Comparison of ENCODE assay signal across 1 cellular context in the genomic region with DNA sequence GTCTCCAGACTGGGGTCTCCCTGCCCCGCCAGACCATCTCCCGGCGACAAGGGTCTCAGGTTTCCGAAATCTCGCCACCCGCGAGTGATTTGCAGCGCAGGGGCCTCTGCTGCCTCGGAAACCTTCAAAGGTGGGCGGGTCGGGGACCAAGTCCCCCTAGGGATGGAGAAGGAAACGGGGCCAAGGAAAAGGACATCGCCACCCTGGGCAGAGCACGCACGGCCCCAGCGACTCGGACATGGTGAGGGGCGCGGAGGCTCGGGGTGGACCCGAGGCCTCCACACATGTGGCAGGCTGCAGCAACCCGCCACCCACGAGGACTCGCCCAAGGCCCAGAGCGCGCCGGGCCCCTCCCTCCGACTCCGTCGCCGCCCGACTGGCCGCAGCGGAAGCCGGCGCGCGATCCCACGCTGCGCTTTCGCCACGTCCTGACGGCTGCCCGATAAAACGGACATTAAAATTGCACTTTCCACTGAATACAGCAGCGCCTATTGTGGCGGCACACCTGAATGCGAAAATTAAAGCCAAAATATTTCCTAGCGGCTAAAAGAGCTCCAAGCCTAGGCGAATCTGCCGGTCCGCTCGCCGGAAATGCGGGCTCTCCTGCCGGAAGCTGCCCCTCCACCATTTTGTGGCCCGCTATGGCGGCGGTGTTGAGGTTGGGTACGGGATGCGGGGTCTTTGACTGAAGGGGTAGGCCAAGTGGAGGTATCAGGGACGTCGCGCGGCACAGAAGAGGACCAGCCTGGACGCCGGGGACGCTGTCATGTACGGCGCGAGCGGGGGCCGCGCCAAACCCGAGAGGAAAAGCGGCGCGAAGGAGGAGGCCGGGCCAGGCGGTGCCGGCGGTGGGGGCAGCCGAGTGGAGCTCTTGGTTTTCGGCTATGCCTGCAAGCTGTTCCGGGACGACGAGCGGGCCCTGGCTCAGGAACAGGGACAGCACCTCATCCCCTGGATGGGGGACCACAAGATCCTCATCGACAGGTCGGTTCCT.
TF ChIP-seq lines count a peak whose summit lies in the region.

A gene (plus strand): TSS at position 627 of the 994 bp plus-strand sequence. CDS start 140 bp downstream, at position 767.

TF ChIP-seq in WTC11, 78 proteins besides CTCF, POLR2A, EP300 and RAD21 (continued from another document):
- TF ChIP-seq, protein P1, sequence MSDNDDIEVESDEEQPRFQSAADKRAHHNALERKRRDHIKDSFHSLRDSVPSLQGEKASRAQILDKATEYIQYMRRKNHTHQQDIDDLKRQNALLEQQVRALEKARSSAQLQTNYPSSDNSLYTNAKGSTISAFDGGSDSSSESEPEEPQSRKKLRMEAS (CRISPR knock-in tag; IDR thresholded peaks at IDR 0.05) = peak; percentile 67; the same call in 1 of the 2 replicates
- TF ChIP-seq ZNF232 (CRISPR knock-in tag; IDR thresholded peaks at IDR 0.05) (no peak), ZNF396 (CRISPR knock-in tag; IDR thresholded peaks at IDR 0.05; ENCODE audit: borderline replicate concordance) (no peak), NR1H2 (CRISPR knock-in tag; IDR thresholded peaks at IDR 0.05) (no peak), EMX1 (CRISPR knock-in tag; IDR thresholded peaks at IDR 0.05) (no peak), ZNF416 (CRISPR knock-in tag; IDR thresholded peaks at IDR 0.05) (no peak), MYBL2 (CRISPR knock-in tag; IDR thresholded peaks at IDR 0.05) (peak; percentile 65; the same call in 1 of the 2 replicates), RELA (CRISPR knock-in tag; IDR thresholded peaks at IDR 0.05; ENCODE audit: borderline replicate concordance) (peak; percentile 71; the same call in 1 of the 2 replicates), CREB1 (CRISPR knock-in tag; IDR thresholded peaks at IDR 0.05) (no peak), TCF7 (CRISPR knock-in tag; IDR thresholded peaks at IDR 0.05; ENCODE audit: low read depth) (no peak), ZNF138 (CRISPR knock-in tag; conservative IDR thresholded peaks at IDR 0.05) (no peak), NFE2L1 (CRISPR knock-in tag; IDR thresholded peaks at IDR 0.05) (peak; percentile 10; the same call in 1 of the 2 replicates), TP53 (CRISPR knock-in tag; IDR thresholded peaks at IDR 0.05) (no peak), ZNF423 (CRISPR knock-in tag; IDR thresholded peaks at IDR 0.05) (no peak), NR2C2 (CRISPR knock-in tag; IDR thresholded peaks at IDR 0.05) (no peak), FOXJ3 (CRISPR knock-in tag; IDR thresholded peaks at IDR 0.05; ENCODE audit: borderline replicate concordance) (no peak), TEAD4 (CRISPR knock-in tag; IDR thresholded peaks at IDR 0.05) (no peak), RORB (CRISPR knock-in tag; IDR thresholded peaks at IDR 0.05) (no peak), ZNF671 (CRISPR knock-in tag; IDR thresholded peaks at IDR 0.05) (no peak), ZBTB21 (CRISPR knock-in tag; IDR thresholded peaks at IDR 0.05; ENCODE audit: borderline replicate concordance) (no peak), PRRX2 (CRISPR knock-in tag; IDR thresholded peaks at IDR 0.05) (no peak), HMGA2 (CRISPR knock-in tag; IDR thresholded peaks at IDR 0.05) (no peak), FOXK1 (CRISPR knock-in tag; IDR thresholded peaks at IDR 0.05) (peak; percentile 42; the same call in 1 of the 2 replicates), NR3C1 (CRISPR knock-in tag; conservative IDR thresholded peaks at IDR 0.05; ENCODE audit: low read depth) (no peak), CREM (CRISPR knock-in tag; IDR thresholded peaks at IDR 0.05) (peak; percentile 52; the same call in 1 of the 2 replicates), CBFB (CRISPR knock-in tag; IDR thresholded peaks at IDR 0.05; ENCODE audit: low read depth) (no peak), ESRRA (CRISPR knock-in tag; IDR thresholded peaks at IDR 0.05; ENCODE audit: borderline replicate concordance) (peak; percentile 34; the same call in 1 of the 2 replicates), ELF4 (CRISPR knock-in tag; IDR thresholded peaks at IDR 0.05; ENCODE audit: low read depth) (no peak), SOX15 (CRISPR knock-in tag; IDR thresholded peaks at IDR 0.05) (no peak)
- TF ChIP-seq, protein P2, sequence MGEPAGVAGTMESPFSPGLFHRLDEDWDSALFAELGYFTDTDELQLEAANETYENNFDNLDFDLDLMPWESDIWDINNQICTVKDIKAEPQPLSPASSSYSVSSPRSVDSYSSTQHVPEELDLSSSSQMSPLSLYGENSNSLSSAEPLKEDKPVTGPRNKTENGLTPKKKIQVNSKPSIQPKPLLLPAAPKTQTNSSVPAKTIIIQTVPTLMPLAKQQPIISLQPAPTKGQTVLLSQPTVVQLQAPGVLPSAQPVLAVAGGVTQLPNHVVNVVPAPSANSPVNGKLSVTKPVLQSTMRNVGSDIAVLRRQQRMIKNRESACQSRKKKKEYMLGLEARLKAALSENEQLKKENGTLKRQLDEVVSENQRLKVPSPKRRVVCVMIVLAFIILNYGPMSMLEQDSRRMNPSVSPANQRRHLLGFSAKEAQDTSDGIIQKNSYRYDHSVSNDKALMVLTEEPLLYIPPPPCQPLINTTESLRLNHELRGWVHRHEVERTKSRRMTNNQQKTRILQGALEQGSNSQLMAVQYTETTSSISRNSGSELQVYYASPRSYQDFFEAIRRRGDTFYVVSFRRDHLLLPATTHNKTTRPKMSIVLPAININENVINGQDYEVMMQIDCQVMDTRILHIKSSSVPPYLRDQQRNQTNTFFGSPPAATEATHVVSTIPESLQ (CRISPR knock-in tag; IDR thresholded peaks at IDR 0.05) = 0 out of 2 replicates have a peak, but pooled peaks have one; percentile 67
- TF ChIP-seq, protein P3, sequence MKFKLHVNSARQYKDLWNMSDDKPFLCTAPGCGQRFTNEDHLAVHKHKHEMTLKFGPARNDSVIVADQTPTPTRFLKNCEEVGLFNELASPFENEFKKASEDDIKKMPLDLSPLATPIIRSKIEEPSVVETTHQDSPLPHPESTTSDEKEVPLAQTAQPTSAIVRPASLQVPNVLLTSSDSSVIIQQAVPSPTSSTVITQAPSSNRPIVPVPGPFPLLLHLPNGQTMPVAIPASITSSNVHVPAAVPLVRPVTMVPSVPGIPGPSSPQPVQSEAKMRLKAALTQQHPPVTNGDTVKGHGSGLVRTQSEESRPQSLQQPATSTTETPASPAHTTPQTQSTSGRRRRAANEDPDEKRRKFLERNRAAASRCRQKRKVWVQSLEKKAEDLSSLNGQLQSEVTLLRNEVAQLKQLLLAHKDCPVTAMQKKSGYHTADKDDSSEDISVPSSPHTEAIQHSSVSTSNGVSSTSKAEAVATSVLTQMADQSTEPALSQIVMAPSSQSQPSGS (CRISPR knock-in tag; IDR thresholded peaks at IDR 0.05; ENCODE audit: borderline replicate concordance, low read depth) = no peak
- TF ChIP-seq, protein P4, sequence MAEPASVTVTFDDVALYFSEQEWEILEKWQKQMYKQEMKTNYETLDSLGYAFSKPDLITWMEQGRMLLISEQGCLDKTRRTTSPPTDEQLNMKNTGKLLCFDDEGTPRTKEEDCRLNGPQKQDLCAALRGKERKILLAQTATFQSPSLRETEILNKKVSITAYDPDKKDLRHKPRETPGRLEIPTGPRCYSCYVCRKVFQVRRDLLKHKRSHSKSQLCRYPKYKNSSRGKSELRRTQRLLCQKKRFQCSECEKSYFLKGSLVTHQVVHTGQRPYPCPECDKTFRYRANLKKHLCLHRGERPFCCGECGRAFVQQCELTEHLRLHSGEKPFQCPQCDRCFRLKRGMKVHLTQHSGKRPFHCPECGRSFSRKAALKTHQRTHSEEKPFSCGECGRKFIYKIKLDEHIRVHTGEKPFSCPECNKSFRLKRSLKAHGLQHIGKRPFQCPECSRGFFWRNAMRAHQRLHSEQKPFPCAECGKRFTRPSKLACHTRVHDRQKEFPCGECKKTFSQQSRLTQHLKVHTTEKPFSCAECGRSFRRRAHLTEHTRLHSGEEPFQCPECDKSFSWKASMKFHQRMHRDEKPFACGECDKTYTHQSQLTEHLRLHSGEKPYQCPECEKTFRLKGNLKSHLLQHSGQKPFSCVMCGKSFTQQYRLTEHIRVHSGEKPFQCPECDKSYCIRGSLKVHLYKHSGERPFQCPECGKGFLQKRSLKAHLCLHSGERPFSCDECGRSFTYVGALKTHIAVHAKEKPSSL (CRISPR knock-in tag; conservative IDR thresholded peaks at IDR 0.05) = no peak
- TF ChIP-seq, protein P5, sequence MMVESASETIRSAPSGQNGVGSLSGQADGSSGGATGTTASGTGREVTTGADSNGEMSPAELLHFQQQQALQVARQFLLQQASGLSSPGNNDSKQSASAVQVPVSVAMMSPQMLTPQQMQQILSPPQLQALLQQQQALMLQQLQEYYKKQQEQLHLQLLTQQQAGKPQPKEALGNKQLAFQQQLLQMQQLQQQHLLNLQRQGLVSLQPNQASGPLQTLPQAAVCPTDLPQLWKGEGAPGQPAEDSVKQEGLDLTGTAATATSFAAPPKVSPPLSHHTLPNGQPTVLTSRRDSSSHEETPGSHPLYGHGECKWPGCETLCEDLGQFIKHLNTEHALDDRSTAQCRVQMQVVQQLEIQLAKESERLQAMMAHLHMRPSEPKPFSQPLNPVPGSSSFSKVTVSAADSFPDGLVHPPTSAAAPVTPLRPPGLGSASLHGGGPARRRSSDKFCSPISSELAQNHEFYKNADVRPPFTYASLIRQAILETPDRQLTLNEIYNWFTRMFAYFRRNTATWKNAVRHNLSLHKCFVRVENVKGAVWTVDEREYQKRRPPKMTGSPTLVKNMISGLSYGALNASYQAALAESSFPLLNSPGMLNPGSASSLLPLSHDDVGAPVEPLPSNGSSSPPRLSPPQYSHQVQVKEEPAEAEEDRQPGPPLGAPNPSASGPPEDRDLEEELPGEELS (CRISPR knock-in tag; IDR thresholded peaks at IDR 0.05) = peak; percentile 37
- TF ChIP-seq, protein P6, sequence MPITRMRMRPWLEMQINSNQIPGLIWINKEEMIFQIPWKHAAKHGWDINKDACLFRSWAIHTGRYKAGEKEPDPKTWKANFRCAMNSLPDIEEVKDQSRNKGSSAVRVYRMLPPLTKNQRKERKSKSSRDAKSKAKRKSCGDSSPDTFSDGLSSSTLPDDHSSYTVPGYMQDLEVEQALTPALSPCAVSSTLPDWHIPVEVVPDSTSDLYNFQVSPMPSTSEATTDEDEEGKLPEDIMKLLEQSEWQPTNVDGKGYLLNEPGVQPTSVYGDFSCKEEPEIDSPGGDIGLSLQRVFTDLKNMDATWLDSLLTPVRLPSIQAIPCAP (CRISPR knock-in tag; IDR thresholded peaks at IDR 0.05) = 0 out of 2 replicates have a peak, but pooled peaks have one; percentile 45
- TF ChIP-seq, protein P7, sequence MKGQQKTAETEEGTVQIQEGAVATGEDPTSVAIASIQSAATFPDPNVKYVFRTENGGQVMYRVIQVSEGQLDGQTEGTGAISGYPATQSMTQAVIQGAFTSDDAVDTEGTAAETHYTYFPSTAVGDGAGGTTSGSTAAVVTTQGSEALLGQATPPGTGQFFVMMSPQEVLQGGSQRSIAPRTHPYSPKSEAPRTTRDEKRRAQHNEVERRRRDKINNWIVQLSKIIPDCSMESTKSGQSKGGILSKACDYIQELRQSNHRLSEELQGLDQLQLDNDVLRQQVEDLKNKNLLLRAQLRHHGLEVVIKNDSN (CRISPR knock-in tag; IDR thresholded peaks at IDR 0.05) = no peak
- TF ChIP-seq, protein P8, sequence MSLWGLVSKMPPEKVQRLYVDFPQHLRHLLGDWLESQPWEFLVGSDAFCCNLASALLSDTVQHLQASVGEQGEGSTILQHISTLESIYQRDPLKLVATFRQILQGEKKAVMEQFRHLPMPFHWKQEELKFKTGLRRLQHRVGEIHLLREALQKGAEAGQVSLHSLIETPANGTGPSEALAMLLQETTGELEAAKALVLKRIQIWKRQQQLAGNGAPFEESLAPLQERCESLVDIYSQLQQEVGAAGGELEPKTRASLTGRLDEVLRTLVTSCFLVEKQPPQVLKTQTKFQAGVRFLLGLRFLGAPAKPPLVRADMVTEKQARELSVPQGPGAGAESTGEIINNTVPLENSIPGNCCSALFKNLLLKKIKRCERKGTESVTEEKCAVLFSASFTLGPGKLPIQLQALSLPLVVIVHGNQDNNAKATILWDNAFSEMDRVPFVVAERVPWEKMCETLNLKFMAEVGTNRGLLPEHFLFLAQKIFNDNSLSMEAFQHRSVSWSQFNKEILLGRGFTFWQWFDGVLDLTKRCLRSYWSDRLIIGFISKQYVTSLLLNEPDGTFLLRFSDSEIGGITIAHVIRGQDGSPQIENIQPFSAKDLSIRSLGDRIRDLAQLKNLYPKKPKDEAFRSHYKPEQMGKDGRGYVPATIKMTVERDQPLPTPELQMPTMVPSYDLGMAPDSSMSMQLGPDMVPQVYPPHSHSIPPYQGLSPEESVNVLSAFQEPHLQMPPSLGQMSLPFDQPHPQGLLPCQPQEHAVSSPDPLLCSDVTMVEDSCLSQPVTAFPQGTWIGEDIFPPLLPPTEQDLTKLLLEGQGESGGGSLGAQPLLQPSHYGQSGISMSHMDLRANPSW (CRISPR knock-in tag; conservative IDR thresholded peaks at IDR 0.05; ENCODE audit: low read depth) = no peak
- TF ChIP-seq, protein P9, sequence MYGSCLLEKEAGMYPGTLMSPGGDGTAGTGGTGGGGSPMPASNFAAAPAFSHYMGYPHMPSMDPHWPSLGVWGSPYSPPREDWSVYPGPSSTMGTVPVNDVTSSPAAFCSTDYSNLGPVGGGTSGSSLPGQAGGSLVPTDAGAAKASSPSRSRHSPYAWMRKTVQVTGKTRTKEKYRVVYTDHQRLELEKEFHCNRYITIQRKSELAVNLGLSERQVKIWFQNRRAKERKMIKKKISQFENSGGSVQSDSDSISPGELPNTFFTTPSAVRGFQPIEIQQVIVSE (CRISPR knock-in tag; IDR thresholded peaks at IDR 0.05; ENCODE audit: borderline replicate concordance) = no peak
- TF ChIP-seq, protein P10, sequence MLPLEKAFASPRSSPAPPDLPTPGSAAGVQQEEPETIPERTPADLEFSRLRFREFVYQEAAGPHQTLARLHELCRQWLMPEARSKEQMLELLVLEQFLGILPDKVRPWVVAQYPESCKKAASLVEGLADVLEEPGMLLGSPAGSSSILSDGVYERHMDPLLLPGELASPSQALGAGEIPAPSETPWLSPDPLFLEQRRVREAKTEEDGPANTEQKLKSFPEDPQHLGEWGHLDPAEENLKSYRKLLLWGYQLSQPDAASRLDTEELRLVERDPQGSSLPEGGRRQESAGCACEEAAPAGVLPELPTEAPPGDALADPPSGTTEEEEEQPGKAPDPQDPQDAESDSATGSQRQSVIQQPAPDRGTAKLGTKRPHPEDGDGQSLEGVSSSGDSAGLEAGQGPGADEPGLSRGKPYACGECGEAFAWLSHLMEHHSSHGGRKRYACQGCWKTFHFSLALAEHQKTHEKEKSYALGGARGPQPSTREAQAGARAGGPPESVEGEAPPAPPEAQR (CRISPR knock-in tag; IDR thresholded peaks at IDR 0.05) = no peak
- TF ChIP-seq, protein P11, sequence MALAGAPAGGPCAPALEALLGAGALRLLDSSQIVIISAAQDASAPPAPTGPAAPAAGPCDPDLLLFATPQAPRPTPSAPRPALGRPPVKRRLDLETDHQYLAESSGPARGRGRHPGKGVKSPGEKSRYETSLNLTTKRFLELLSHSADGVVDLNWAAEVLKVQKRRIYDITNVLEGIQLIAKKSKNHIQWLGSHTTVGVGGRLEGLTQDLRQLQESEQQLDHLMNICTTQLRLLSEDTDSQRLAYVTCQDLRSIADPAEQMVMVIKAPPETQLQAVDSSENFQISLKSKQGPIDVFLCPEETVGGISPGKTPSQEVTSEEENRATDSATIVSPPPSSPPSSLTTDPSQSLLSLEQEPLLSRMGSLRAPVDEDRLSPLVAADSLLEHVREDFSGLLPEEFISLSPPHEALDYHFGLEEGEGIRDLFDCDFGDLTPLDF (CRISPR knock-in tag; IDR thresholded peaks at IDR 0.05) = no peak
